ENCODE assay signal across 22 cellular contexts in the genomic region with DNA sequence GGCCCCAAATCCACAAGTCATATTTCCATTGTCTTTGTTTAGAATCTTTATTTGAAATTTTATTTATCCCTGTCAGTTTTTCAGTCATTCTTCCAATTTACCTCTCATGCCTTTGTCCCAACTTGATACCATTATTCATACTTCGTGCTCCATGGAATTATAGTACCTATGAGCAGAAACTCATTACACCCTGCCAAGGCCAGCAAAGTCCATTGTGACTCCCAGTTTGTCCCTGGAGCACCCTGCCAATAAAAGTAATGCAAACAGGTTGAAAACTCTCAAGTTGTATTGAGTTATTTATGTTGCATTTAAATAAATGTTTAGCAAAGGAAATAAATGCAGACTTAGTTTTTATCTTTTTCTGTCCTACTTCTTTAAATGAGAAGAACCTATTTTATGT. TPM values are rescaled to one million over a fixed set of nuclear protein-coding genes. Genes with fewer than 3 reads are reported as not detected.
A peak's percentile ranks its signal among the peaks of the same experiment; 100 is the strongest.
DNase-seq lines count a peak whose midpoint lies in the region; ATAC-seq and TF ChIP-seq lines count a peak whose summit lies in the region.
"Had no signal": no experiment of that assay in that cellular context is flagged by ENCODE, and none has a peak within 500 bp of the region (broad histone marks: within the 10 kb centered on the region; RNA-seq: fewer than 3 reads in every experiment).

No MANE protein-coding gene starts in this region.

- H3K27me3 Mint-ChIP-seq in CD4-positive, alpha-beta T cell: no peaks in the 10 kb centered on the region
- no peaks in the 10 kb centered on the region for H3K27me3 Mint-ChIP-seq in T-helper 17 cell
- H3K27me3 Mint-ChIP-seq: CD4-positive, alpha-beta memory T cell had no signal

- no peak for ATAC-seq in CD4-positive, alpha-beta T cell (ENCODE audit: poor library complexity)
- ATAC-seq in T-helper 17 cell (no peak), left lobe of liver (peak; percentile 72), GM21825 (IDR thresholded peaks at IDR 0.05; ENCODE audit: unreplicated experiment) (no peak), GM19035 (IDR thresholded peaks at IDR 0.05; ENCODE audit: unreplicated experiment) (no peak)
- ATAC-seq: A549, GM23338 had no signal

- CTCF ChIA-PET in CD4-positive, alpha-beta T cell (lab: Charles Lee): interaction anchor here (1.3 kb wide), 1 partner anchor 13 kb away, joined by 4 read pairs; no protein-coding TSS in a partner anchor

- no peaks in the 10 kb centered on the region for H3K9me3 Mint-ChIP-seq in CD4-positive, alpha-beta T cell
- H3K9me3 Mint-ChIP-seq: CD4-positive, alpha-beta memory T cell; GM23338; HFFc6 had no signal

- no peaks in the 10 kb centered on the region for H3K27me3 ChIP-seq in CD4-positive, alpha-beta T cell (ENCODE audit: control insufficient read depth, insufficient read depth, low read length)
- H3K27me3 ChIP-seq: BE2C; BLaER1 treated with 17β-estradiol and CSF1 and Interleukin-3, amounts not matched to agents 10 nM and 100 nM had no signal

- H3K36me3 Mint-ChIP-seq in CD4-positive, alpha-beta T cell (ENCODE audit: low read depth): peaks cover 25% of the 10 kb centered on the region
- no peaks in the 10 kb centered on the region for H3K36me3 Mint-ChIP-seq in T-helper 17 cell (ENCODE audit: low read depth)

- POLR2A ChIA-PET in CD4-positive, alpha-beta T cell (lab: Charles Lee): interaction anchor here (0.9 kb wide), 1 partner anchor 19 kb away, joined by 3 read pairs; a partner anchor contains a TSS

- H3K27ac ChIP-seq in CD4-positive, alpha-beta T cell (ENCODE audit: low read depth, low read length): no peak overlapping the region
- H3K27ac ChIP-seq: A549; BLaER1 treated with 17β-estradiol and CSF1 and Interleukin-3, amounts not matched to agents 10 nM and 100 nM had no signal

- H3K9me3 ChIP-seq in CD4-positive, alpha-beta T cell (ENCODE audit: control insufficient read depth, low read length): no peaks in the 10 kb centered on the region
- no peaks in the 10 kb centered on the region for H3K9me3 ChIP-seq in T-helper 17 cell (ENCODE audit: control insufficient read depth, low read length, poor library complexity, severe bottlenecking)
- H3K9me3 ChIP-seq: A549; BE2C; BLaER1 treated with 17β-estradiol and CSF1 and Interleukin-3, amounts not matched to agents 10 nM and 100 nM; HAP-1 had no signal

- no peak for TF ChIP-seq CTCF in CD4-positive, alpha-beta T cell (IDR thresholded peaks at IDR 0.05)

- H3K4me3 Mint-ChIP-seq in CD4-positive, alpha-beta T cell: no peak overlapping the region
- no peak overlapping the region for H3K4me3 Mint-ChIP-seq in T-helper 17 cell
- H3K4me3 Mint-ChIP-seq: CD14-positive monocyte; CD4-positive, alpha-beta memory T cell; GM23338; HFFc6 had no signal

- DNase-seq in CD4-positive, alpha-beta T cell: no peak
- DNase-seq in T-helper 17 cell (no peak), left lobe of liver (ENCODE audit: low spot score) (no peak), hippocampal formation (lab: John Stamatoyannopoulos, UW) (no peak)
- DNase-seq: 8988T; ACHN; AML-193; BE2C; Calu3; CD4-positive, alpha-beta memory T cell; COR-L47; DMS53; DMS79 treated with DMSO at 0.1 percent for 48 hours; GF-D8; HFFc6 had no signal

- H3K27ac Mint-ChIP-seq in CD4-positive, alpha-beta T cell: peak overlapping the region; percentile 14
- H3K27ac Mint-ChIP-seq in T-helper 17 cell: peak overlapping the region; percentile 84
- H3K27ac Mint-ChIP-seq: CD14-positive monocyte, GM23338, HFFc6 had no signal

- H3K4me1 Mint-ChIP-seq in CD4-positive, alpha-beta T cell (ENCODE audit: low read depth): peaks cover 43% of the 10 kb centered on the region
- H3K4me1 Mint-ChIP-seq in T-helper 17 cell: peaks cover 24% of the 10 kb centered on the region
- H3K4me1 Mint-ChIP-seq: CD14-positive monocyte, GM23338 had no signal

- intact Hi-C loops in CD4-positive, alpha-beta T cell (cut with DNase I, micrococcal nuclease): loop anchor here in 1 of 2 experiments (10.0 kb wide), 1 partner anchor 355 kb away; no protein-coding TSS in a partner anchor

RNA-seq across cellular contexts. Expression of a gene that starts 19.3 kb away (rescaled TPM):
- 10 to 100 TPM; 57.7 to 58.4 TPM for total RNA-seq in CD4-positive, alpha-beta T cell
- total RNA-seq in T-helper 17 cell: 10 to 100 TPM; 66.7 to 86.8 TPM
- total RNA-seq in left lobe of liver: 25.0 TPM
